8 cellular contexts compared by ENCODE assay signal in the genomic region with DNA sequence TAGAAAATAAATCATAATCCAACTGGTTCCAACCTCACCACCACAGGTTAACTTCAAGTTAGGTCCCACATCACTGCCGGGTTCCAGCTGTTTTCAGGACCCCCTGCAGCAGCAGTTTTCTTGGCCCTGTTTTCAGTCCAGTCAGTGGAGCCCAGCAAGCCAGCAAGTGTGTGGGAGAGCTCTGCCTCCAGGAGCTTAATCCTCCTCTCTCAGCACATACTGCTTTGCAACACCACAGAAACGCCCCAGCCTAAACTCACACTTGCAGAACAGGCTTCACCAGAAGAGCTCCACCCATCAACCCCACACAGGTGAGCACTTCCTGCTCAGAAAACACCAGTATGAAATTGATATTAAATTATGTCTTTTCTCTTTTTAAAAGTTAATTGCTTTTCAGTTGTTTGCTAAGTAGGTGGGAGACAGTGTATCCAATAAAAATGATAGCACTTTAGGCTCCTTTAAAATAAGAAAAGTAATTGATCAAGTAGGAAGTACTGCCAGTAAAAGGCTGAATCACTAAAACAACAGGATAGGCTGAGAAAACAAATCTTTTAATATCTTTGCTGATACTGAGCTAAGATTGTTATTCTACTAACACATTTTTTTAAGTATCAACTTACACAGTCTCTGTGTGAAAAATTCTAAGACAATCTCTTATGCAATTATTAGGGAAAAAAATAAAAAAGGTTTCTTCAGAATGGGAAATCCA.
A peak's percentile ranks its signal among the peaks of the same experiment; 100 is the strongest.
DNase-seq lines count a peak whose midpoint lies in the region; ATAC-seq and TF ChIP-seq lines count a peak whose summit lies in the region.

No MANE protein-coding gene starts in this region.

- no peaks in the 10 kb centered on the region for H3K27me3 Mint-ChIP-seq in WTC11 (ENCODE audit: low read depth)

- peaks cover 12% of the 10 kb centered on the region for H3K4me1 Mint-ChIP-seq in WTC11

- peak overlapping the region; percentile 27 for H3K27ac Mint-ChIP-seq in WTC11

- ATAC-seq in WTC11 (peak; percentile 100), GM21515 (IDR thresholded peaks at IDR 0.05; ENCODE audit: unreplicated experiment) (no peak), GM19452 (IDR thresholded peaks at IDR 0.05; ENCODE audit: unreplicated experiment) (no peak)

- POLR2A ChIA-PET in WTC11 (lab: Charles Lee), result no interaction called here

- no peaks in the 10 kb centered on the region for H3K36me3 Mint-ChIP-seq in WTC11

- no peak for TF ChIP-seq CTCF in WTC11 (IDR thresholded peaks at IDR 0.05)

- CTCF ChIA-PET in WTC11 (lab: Charles Lee), result interaction anchor here (0.6 to 1.0 kb wide), 4 partner anchors 16 to 852 kb away, joined by 3 read pairs; no protein-coding TSS in a partner anchor

- peak; percentile 2 for DNase-seq in stimulated activated CD4-positive, alpha-beta T cell treated with anti-CD3 and anti-CD28 coated beads, Interleukin-15, amount 100 ng/mL, for 24 hours
- no peak for DNase-seq in stimulated activated CD4-positive, alpha-beta T cell treated with anti-CD3 and anti-CD28 coated beads, Interleukin-4, amount 100 ng/mL, for 4 hours
- peak; percentile 53 for DNase-seq in WTC11 (ENCODE audit: low spot score)
- peak; percentile 42 for DNase-seq in kidney glomerular epithelial cell (lab: John Stamatoyannopoulos, UW)
- no peak for DNase-seq in COLO829 (ENCODE audit: low spot score)
- no peak for DNase-seq in Kasumi-1 (lab: John Stamatoyannopoulos, UW)

- H3K4me3 Mint-ChIP-seq in WTC11, result no peak overlapping the region

- H3K9me3 Mint-ChIP-seq in WTC11, result no peaks in the 10 kb centered on the region

TF ChIP-seq in WTC11, 78 proteins besides CTCF, POLR2A, EP300 and RAD21 (continues in another document):
- TF ChIP-seq ZNF416 (CRISPR knock-in tag; IDR thresholded peaks at IDR 0.05) (no peak), ZNF423 (CRISPR knock-in tag; IDR thresholded peaks at IDR 0.05) (no peak; the same call in 1 of the 2 replicates), TCF7 (CRISPR knock-in tag; IDR thresholded peaks at IDR 0.05; ENCODE audit: low read depth) (no peak), CBFB (CRISPR knock-in tag; IDR thresholded peaks at IDR 0.05; ENCODE audit: low read depth) (no peak), PREB (CRISPR knock-in tag; IDR thresholded peaks at IDR 0.05; ENCODE audit: borderline replicate concordance) (no peak), FOXK1 (CRISPR knock-in tag; IDR thresholded peaks at IDR 0.05) (no peak), ZNF425 (CRISPR knock-in tag; conservative IDR thresholded peaks at IDR 0.05) (no peak), IRF2 (CRISPR knock-in tag; IDR thresholded peaks at IDR 0.05; ENCODE audit: borderline replicate concordance, low read depth) (no peak), ZNF219 (CRISPR knock-in tag; IDR thresholded peaks at IDR 0.05; ENCODE audit: borderline replicate concordance) (no peak), PRRX2 (CRISPR knock-in tag; IDR thresholded peaks at IDR 0.05) (no peak), ZNF317 (CRISPR knock-in tag; IDR thresholded peaks at IDR 0.05; ENCODE audit: borderline replicate concordance, low read depth) (no peak)
- TF ChIP-seq, protein P1, sequence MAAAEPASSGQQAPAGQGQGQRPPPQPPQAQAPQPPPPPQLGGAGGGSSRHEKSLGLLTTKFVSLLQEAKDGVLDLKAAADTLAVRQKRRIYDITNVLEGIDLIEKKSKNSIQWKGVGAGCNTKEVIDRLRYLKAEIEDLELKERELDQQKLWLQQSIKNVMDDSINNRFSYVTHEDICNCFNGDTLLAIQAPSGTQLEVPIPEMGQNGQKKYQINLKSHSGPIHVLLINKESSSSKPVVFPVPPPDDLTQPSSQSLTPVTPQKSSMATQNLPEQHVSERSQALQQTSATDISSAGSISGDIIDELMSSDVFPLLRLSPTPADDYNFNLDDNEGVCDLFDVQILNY (CRISPR knock-in tag; IDR thresholded peaks at IDR 0.05), result no peak
- TF ChIP-seq, protein P2, sequence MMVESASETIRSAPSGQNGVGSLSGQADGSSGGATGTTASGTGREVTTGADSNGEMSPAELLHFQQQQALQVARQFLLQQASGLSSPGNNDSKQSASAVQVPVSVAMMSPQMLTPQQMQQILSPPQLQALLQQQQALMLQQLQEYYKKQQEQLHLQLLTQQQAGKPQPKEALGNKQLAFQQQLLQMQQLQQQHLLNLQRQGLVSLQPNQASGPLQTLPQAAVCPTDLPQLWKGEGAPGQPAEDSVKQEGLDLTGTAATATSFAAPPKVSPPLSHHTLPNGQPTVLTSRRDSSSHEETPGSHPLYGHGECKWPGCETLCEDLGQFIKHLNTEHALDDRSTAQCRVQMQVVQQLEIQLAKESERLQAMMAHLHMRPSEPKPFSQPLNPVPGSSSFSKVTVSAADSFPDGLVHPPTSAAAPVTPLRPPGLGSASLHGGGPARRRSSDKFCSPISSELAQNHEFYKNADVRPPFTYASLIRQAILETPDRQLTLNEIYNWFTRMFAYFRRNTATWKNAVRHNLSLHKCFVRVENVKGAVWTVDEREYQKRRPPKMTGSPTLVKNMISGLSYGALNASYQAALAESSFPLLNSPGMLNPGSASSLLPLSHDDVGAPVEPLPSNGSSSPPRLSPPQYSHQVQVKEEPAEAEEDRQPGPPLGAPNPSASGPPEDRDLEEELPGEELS (CRISPR knock-in tag; IDR thresholded peaks at IDR 0.05), result no peak
- TF ChIP-seq, protein P3, sequence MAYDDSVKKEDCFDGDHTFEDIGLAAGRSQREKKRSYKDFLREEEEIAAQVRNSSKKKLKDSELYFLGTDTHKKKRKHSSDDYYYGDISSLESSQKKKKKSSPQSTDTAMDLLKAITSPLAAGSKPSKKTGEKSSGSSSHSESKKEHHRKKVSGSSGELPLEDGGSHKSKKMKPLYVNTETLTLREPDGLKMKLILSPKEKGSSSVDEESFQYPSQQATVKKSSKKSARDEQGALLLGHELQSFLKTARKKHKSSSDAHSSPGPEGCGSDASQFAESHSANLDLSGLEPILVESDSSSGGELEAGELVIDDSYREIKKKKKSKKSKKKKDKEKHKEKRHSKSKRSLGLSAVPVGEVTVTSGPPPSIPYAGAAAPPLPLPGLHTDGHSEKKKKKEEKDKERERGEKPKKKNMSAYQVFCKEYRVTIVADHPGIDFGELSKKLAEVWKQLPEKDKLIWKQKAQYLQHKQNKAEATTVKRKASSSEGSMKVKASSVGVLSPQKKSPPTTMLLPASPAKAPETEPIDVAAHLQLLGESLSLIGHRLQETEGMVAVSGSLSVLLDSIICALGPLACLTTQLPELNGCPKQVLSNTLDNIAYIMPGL (CRISPR knock-in tag; IDR thresholded peaks at IDR 0.05), result no peak
- TF ChIP-seq, protein P4, sequence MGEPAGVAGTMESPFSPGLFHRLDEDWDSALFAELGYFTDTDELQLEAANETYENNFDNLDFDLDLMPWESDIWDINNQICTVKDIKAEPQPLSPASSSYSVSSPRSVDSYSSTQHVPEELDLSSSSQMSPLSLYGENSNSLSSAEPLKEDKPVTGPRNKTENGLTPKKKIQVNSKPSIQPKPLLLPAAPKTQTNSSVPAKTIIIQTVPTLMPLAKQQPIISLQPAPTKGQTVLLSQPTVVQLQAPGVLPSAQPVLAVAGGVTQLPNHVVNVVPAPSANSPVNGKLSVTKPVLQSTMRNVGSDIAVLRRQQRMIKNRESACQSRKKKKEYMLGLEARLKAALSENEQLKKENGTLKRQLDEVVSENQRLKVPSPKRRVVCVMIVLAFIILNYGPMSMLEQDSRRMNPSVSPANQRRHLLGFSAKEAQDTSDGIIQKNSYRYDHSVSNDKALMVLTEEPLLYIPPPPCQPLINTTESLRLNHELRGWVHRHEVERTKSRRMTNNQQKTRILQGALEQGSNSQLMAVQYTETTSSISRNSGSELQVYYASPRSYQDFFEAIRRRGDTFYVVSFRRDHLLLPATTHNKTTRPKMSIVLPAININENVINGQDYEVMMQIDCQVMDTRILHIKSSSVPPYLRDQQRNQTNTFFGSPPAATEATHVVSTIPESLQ (CRISPR knock-in tag; IDR thresholded peaks at IDR 0.05), result no peak

Comparison
In these comparisons a context has a peak if more than half of its experiments do, and no peak if none do; other contexts are left out.
1. DNase-seq: peak in stimulated activated CD4-positive, alpha-beta T cell treated with anti-CD3 and anti-CD28 coated beads, Interleukin-15, amount 100 ng/mL, for 24 hours (single experiment), WTC11 (single experiment) and kidney glomerular epithelial cell (single experiment); none in stimulated activated CD4-positive, alpha-beta T cell treated with anti-CD3 and anti-CD28 coated beads, Interleukin-4, amount 100 ng/mL, for 4 hours (0 of 2), COLO829 (single experiment) and Kasumi-1 (0 of 2).